In the genomic region with DNA sequence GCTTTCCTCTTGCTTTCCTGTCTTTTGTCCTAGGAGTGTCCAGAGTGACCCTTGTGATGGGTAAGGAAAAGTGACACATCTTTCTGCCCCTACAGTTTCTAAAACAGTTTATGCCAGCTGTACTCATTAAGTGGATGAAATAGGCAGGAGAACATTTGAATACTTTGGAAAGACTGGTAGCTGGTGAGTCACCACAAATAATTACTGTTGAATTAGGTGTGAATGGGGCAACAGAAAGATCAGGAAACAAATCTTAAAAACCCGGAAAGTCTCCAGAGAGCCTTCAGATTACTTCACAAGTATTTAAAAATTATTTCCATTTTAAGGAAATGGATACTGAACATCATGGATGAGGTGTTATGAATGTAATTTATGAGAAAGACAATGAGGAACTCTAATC, we compare ENCODE assay signal across 28 cellular contexts.
"Had no signal": no experiment of that assay in that cellular context is flagged by ENCODE, and none has a peak within 500 bp of the region (broad histone marks: within the 10 kb centered on the region; RNA-seq: fewer than 3 reads in every experiment).

No MANE protein-coding gene starts in this region.

- H3K9me3 Mint-ChIP-seq: immature natural killer cell; naive thymus-derived CD8-positive, alpha-beta T cell; nephron; neural crest cell; stimulated activated naive B cell treated with anti-CD40 and anti-IgM and Interleukin-4, amounts not matched to agents 10 μg/mL and 1 μg/mL and 100 μg/mL, for 72 hours had no signal

- H3K9me3 ChIP-seq: left ventricle myocardium inferior, psoas muscle, right atrium auricular region, right lobe of liver, stomach, testis, thyroid gland, transverse colon, upper lobe of left lung, vagina had no signal

- H2AFZ ChIP-seq: parathyroid adenoma had no signal

- H3K79me2 ChIP-seq: parathyroid adenoma had no signal

- H3K36me3 Mint-ChIP-seq: immature natural killer cell; naive thymus-derived CD8-positive, alpha-beta T cell; stimulated activated naive B cell treated with anti-CD40 and anti-IgM and Interleukin-4, amounts not matched to agents 10 μg/mL and 1 μg/mL and 100 μg/mL, for 72 hours had no signal

- H3K27ac ChIP-seq: left ventricle myocardium inferior, parathyroid adenoma, psoas muscle, right atrium auricular region, right lobe of liver, skin epidermis, stomach, testis, thyroid gland, transverse colon, upper lobe of left lung, vagina had no signal

- ATAC-seq: left colon; naive thymus-derived CD8-positive, alpha-beta T cell; psoas muscle; right lobe of liver; stimulated activated naive B cell treated with anti-CD40 and anti-IgM and Interleukin-4, amounts not matched to agents 10 μg/mL and 1 μg/mL and 100 μg/mL, for 72 hours; stimulated activated naive CD8-positive, alpha-beta T cell treated with anti-CD3 and anti-CD28 coated beads, Interleukin-15, Interleukin-2, amounts not matched to agents 100 U/mL and 50 U/mL, for 24 hours had no signal

- H3K27ac Mint-ChIP-seq: immature natural killer cell; naive thymus-derived CD8-positive, alpha-beta T cell; nephron; stimulated activated naive B cell treated with anti-CD40 and anti-IgM and Interleukin-4, amounts not matched to agents 10 μg/mL and 1 μg/mL and 100 μg/mL, for 72 hours had no signal

- H3K36me3 ChIP-seq: left ventricle myocardium inferior, right atrium auricular region, right lobe of liver, stomach, thyroid gland, transverse colon, upper lobe of left lung, vagina had no signal

- H3K27me3 ChIP-seq: right atrium auricular region, right lobe of liver, stomach, testis, thyroid gland, transverse colon, upper lobe of left lung, vagina had no signal

- H3K4me3 ChIP-seq: left ventricle myocardium inferior, lung, psoas muscle, right atrium auricular region, right lobe of liver, skin epidermis, stomach, testis, thyroid gland, transverse colon, upper lobe of left lung, vagina had no signal

- H3K4me3 Mint-ChIP-seq: immature natural killer cell; naive thymus-derived CD8-positive, alpha-beta T cell; nephron; neural crest cell; stimulated activated naive B cell treated with anti-CD40 and anti-IgM and Interleukin-4, amounts not matched to agents 10 μg/mL and 1 μg/mL and 100 μg/mL, for 72 hours had no signal

- H3K4me1 ChIP-seq: left ventricle myocardium inferior, psoas muscle, right atrium auricular region, right lobe of liver, stomach, testis, transverse colon, upper lobe of left lung, vagina had no signal

- H3K4me1 Mint-ChIP-seq: immature natural killer cell; naive thymus-derived CD8-positive, alpha-beta T cell; stimulated activated naive B cell treated with anti-CD40 and anti-IgM and Interleukin-4, amounts not matched to agents 10 μg/mL and 1 μg/mL and 100 μg/mL, for 72 hours had no signal

- H3K9ac ChIP-seq: parathyroid adenoma had no signal

- DNase-seq: hypothalamus; immature natural killer cell; kidney; left colon; left ventricle myocardium inferior; midbrain; naive thymus-derived CD8-positive, alpha-beta T cell; nucleus accumbens; psoas muscle; right lobe of liver; stimulated activated CD4-positive, alpha-beta T cell treated with anti-CD3 and anti-CD28 coated beads, Interleukin-12 subunit alpha, Interleukin-12 subunit beta, amount 100 ng/mL, for 4 hours; stimulated activated CD4-positive, alpha-beta T cell treated with anti-CD3 and anti-CD28 coated beads, Interleukin-15, amount 100 ng/mL, for 24 hours; stimulated activated CD4-positive, alpha-beta T cell treated with anti-CD3 and anti-CD28 coated beads, Interleukin-2, amount 100 ng/mL, for 24 hours; stimulated activated CD4-positive, alpha-beta T cell treated with anti-CD3 and anti-CD28 coated beads, Interleukin-4, amount 100 ng/mL, for 1 hour; stimulated activated naive B cell treated with anti-CD40 and anti-IgM and Interleukin-4, amounts not matched to agents 10 μg/mL and 1 μg/mL and 100 μg/mL, for 72 hours; stimulated activated naive CD8-positive, alpha-beta T cell treated with anti-CD3 and anti-CD28 coated beads, Interleukin-15, Interleukin-2, amounts not matched to agents 100 U/mL and 50 U/mL, for 24 hours; stomach; testis; thyroid gland; transverse colon; upper lobe of left lung had no signal
